In genomic region chr2:146632707-146633106, GRCh38 we compare ENCODE assay signal across 2 cellular contexts.
TF ChIP-seq lines count a peak whose summit lies in the region.

No MANE protein-coding gene starts in this region.

TF ChIP-seq in SK-N-SH, 30 proteins besides CTCF, POLR2A, EP300 and RAD21 (continued from another document):
- TF ChIP-seq, protein P1, sequence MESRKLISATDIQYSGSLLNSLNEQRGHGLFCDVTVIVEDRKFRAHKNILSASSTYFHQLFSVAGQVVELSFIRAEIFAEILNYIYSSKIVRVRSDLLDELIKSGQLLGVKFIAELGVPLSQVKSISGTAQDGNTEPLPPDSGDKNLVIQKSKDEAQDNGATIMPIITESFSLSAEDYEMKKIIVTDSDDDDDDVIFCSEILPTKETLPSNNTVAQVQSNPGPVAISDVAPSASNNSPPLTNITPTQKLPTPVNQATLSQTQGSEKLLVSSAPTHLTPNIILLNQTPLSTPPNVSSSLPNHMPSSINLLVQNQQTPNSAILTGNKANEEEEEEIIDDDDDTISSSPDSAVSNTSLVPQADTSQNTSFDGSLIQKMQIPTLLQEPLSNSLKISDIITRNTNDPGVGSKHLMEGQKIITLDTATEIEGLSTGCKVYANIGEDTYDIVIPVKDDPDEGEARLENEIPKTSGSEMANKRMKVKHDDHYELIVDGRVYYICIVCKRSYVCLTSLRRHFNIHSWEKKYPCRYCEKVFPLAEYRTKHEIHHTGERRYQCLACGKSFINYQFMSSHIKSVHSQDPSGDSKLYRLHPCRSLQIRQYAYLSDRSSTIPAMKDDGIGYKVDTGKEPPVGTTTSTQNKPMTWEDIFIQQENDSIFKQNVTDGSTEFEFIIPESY (IDR thresholded peaks at IDR 0.05; ENCODE audit: borderline replicate concordance, low read depth): no peak
- no peak for TF ChIP-seq SMC3 (IDR thresholded peaks at IDR 0.05; ENCODE audit: low read depth, low read length)

TF ChIP-seq in GM12878, 131 proteins besides CTCF, POLR2A, EP300 and RAD21 (continued from another document):
- no peak for TF ChIP-seq MEF2A (IDR thresholded peaks at IDR 0.05; ENCODE audit: insufficient read depth, low read depth, low read length)
- no peak for TF ChIP-seq ZNF384 (IDR thresholded peaks at IDR 0.05; ENCODE audit: borderline replicate concordance, low read depth, low read length)
- TF ChIP-seq MTA2 (IDR thresholded peaks at IDR 0.05; ENCODE audit: low read depth): no peak
- no peak for TF ChIP-seq MYC (IDR thresholded peaks at IDR 0.05; ENCODE audit: insufficient read depth, insufficient read length, insufficient replicate concordance, low read length, severe bottlenecking)
- no peak for TF ChIP-seq HDAC6 (IDR thresholded peaks at IDR 0.05; ENCODE audit: unreplicated experiment)
TF ChIP-seq in GM12878: peak in this region for 0.
